Comparison of ENCODE assay signal across 8 cellular contexts in genomic region chr14:89767861-89768268, GRCh38.
DNase-seq lines count a peak whose midpoint lies in the region; ATAC-seq and TF ChIP-seq lines count a peak whose summit lies in the region.

No MANE protein-coding gene starts in this region.

- ATAC-seq in HG02759 (IDR thresholded peaks at IDR 0.05; ENCODE audit: unreplicated experiment), result peak; percentile 87

- H3K27me3 ChIP-seq in stomach, result no peaks in the 10 kb centered on the region

- peaks cover 0 to 7% (median under 1%) of the 10 kb centered on the region in 4 donors for H3K4me1 ChIP-seq in stomach

- H3K36me3 ChIP-seq in stomach, result no peaks in the 10 kb centered on the region

- 31 to 57% (median 37%) methylated on average over 4 of the region's 4 CpGs for WGBS in stomach, 5 donors

- no peak overlapping the region for H3K4me3 ChIP-seq in stomach

- intact Hi-C loops in stomach (cut with DNase I; ENCODE audit: low total_unique reads), result no loop called here

- H3K9me3 ChIP-seq in stomach, result no peaks in the 10 kb centered on the region

- TF ChIP-seq EP300 in stomach (IDR thresholded peaks at IDR 0.05), result no peak

- DNase-seq in NCI-H2196 (lab: John Stamatoyannopoulos, UW; ENCODE audit: unreplicated experiment) (peak; percentile 7), NCI-H2196 treated with DMSO at 0.1 percent for 48 hours (lab: John Stamatoyannopoulos, UW; ENCODE audit: unreplicated experiment) (no peak), NCI-H2107 treated with DMSO at 0.1 percent for 48 hours (lab: John Stamatoyannopoulos, UW; ENCODE audit: unreplicated experiment) (peak; percentile 68), dermis microvascular lymphatic vessel endothelial cell (ENCODE audit: low read depth in 2 of 2) (peak; percentile 34 to 61), mucosa of gallbladder (ENCODE audit: low spot score) (peak; percentile 32), stomach (no peak)
- peak; percentile 53 to 69 for DNase-seq in activated CD4-positive, alpha-beta T cell treated with anti-CD3 and anti-CD28 coated beads for 4 hours

- no peak overlapping the region for H3K27ac ChIP-seq in stomach

- peak in 4 of 7 experiments; percentile 31 to 62 (median 52) for TF ChIP-seq CTCF in stomach (IDR thresholded peaks at IDR 0.05)

- TF ChIP-seq POLR2A in stomach (IDR thresholded peaks at IDR 0.05), result no peak

Comparison
In these comparisons a context has a peak if more than half of its experiments do, and no peak if none do; other contexts are left out.
1. DNase-seq: peak in NCI-H2196 (single experiment), NCI-H2107 treated with DMSO at 0.1 percent for 48 hours (single experiment), activated CD4-positive, alpha-beta T cell treated with anti-CD3 and anti-CD28 coated beads for 4 hours (2 of 2), dermis microvascular lymphatic vessel endothelial cell (2 of 2) and mucosa of gallbladder (single experiment); none in NCI-H2196 treated with DMSO at 0.1 percent for 48 hours (single experiment) and stomach (single experiment).